In genomic region chr17:81119223-81120148, GRCh38 we compare ENCODE assay signal across 8 cellular contexts. TPM values are rescaled to one million over a fixed set of nuclear protein-coding genes. Genes with fewer than 3 reads are reported as not detected.
DNase-seq lines count a peak whose midpoint lies in the region; ATAC-seq and TF ChIP-seq lines count a peak whose summit lies in the region.

No MANE protein-coding gene starts in this region.

- no peak for TF ChIP-seq CTCF in uterus (IDR thresholded peaks at IDR 0.05)

- 23% methylated on average over 88 of the region's 89 CpGs for WGBS in right cardiac atrium

- no peaks in the 10 kb centered on the region for H3K27me3 ChIP-seq in right cardiac atrium (ENCODE audit: control insufficient read depth, insufficient read depth)
- peaks cover 7% of the 10 kb centered on the region for H3K27me3 ChIP-seq in rectal smooth muscle tissue (ENCODE audit: control insufficient read depth, insufficient read depth, low read length)
- no peaks in the 10 kb centered on the region for H3K27me3 ChIP-seq in uterus

- ATAC-seq in right cardiac atrium, result peak; percentile 46 to 66

- peak; percentile 94 for DNase-seq in ELF-1 (ENCODE audit: low read depth, low spot score)
- peak; percentile 61 for DNase-seq in LHCN-M2 (ENCODE audit: low read depth)
- DNase-seq in T-helper 9 cell, result peak; percentile 80
- DNase-seq in anterior cingulate cortex (lab: John Stamatoyannopoulos, UW), result peak in 57 of 58 donors; percentile 31 to 99 (median 89)
- DNase-seq in right cardiac atrium, result peak; percentile 88
- peak; percentile 50 to 63 for DNase-seq in uterus
- no peak for DNase-seq in SIG-M5 (lab: John Stamatoyannopoulos, UW)

- no peak overlapping the region for H3K4me3 ChIP-seq in right cardiac atrium (ENCODE audit: low read length)
- peak overlapping the region; percentile 17 for H3K4me3 ChIP-seq in rectal smooth muscle tissue (ENCODE audit: low read length)
- no peak overlapping the region for H3K4me3 ChIP-seq in uterus

- H3K27ac ChIP-seq in right cardiac atrium (ENCODE audit: low read length) (no peak overlapping the region), rectal smooth muscle tissue (ENCODE audit: low read depth, low read length) (no peak overlapping the region), uterus (no peak overlapping the region)

- no peak overlapping the region for H3K9ac ChIP-seq in rectal smooth muscle tissue (ENCODE audit: low read length)

- H3K4me1 ChIP-seq in right cardiac atrium (ENCODE audit: control insufficient read depth, insufficient read depth, low read length) (no peaks in the 10 kb centered on the region), rectal smooth muscle tissue (ENCODE audit: control insufficient read depth, insufficient read depth, low read length) (peaks cover 3% of the 10 kb centered on the region), uterus (peaks cover 0 to 15% of the 10 kb centered on the region in 2 donors)

- no peaks in the 10 kb centered on the region for H3K36me3 ChIP-seq in rectal smooth muscle tissue (ENCODE audit: control insufficient read depth, insufficient read depth, low read length)
- no peaks in the 10 kb centered on the region for H3K36me3 ChIP-seq in uterus

- intact Hi-C loops in right cardiac atrium (cut with DNase I), result no loop called here
- intact Hi-C loops in uterus (cut with DNase I; ENCODE audit: low total_unique reads), result no loop called here

- TF ChIP-seq POLR2A in uterus (IDR thresholded peaks at IDR 0.05), result no peak

- H3K9me3 ChIP-seq in right cardiac atrium (ENCODE audit: control insufficient read depth, low read length) (no peaks in the 10 kb centered on the region), uterus (no peaks in the 10 kb centered on the region)

RNA-seq across cellular contexts. Expression of gene PVALEF, which starts 45.8 kb away (rescaled TPM):
- total RNA-seq in LHCN-M2 (2014; rRNA removed) (not detected in 2 replicates), right cardiac atrium (not detected), uterus (not detected)
- not detected for polyA plus RNA-seq in LHCN-M2 (2012)
- polyA plus RNA-seq in right cardiac atrium, result not detected

RNA-seq across cellular contexts. Expression of gene AATK, which starts 46.5 kb away (rescaled TPM):
- 0.06 and 0.23 TPM in 2 replicates for total RNA-seq in LHCN-M2 (2014; rRNA removed)
- 0.11 TPM for polyA plus RNA-seq in LHCN-M2 (2012)
- total RNA-seq in right cardiac atrium, result 10 to 100 TPM in 3 of 4 donors, 1 to 10 TPM in 1; 8.6 to 15.4 (median 12.6) TPM
- polyA plus RNA-seq in right cardiac atrium, result 10.4 TPM
- total RNA-seq in uterus, result 1 to 10 TPM in 2 of 4 donors, under 1 TPM in 2; 0.51 to 5.9 (median 3.0) TPM
